In the genomic region with DNA sequence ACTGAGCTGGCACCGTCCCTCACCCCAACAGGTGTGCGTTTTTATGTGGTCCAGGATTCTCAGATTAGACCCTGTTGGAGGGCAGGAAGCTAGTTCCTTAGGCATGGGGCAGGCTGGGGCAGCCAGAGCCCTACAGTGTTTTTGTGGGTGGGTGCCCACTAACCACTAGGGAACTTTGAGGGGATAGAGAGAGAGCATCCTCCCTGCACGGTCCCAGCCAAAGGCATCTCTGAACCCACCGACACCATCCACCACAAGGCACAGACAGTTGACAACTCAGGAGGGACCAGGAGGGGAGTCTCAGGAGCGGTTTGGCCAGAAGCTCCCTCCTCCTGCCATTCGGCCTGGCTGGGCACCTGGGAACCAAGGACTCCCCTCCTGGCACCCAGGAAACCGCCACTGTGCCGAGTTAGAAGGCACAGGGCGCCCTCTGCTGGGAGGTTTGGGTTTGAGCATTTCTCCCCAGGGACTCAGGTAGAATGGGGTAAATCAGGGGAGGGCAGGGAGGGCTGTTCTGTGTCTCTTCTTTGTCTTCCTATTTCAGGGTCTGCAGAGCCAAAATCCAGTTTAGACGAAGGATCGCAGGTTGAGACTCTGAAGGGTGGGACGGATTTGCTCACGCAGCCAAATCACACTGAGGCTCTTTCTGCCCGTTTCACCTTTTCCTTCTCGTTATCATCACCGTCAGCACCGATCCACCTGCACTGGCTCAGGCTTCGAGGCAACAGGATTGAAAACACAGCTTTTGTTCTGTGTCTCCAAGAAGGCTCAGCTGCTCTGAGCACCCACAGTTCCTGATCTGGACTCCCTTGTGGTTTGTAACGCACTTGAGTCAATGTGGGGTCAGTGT, we compare ENCODE assay signal across 8 cellular contexts.
DNase-seq lines count a peak whose midpoint lies in the region; ATAC-seq and TF ChIP-seq lines count a peak whose summit lies in the region.

No MANE protein-coding gene starts in this region.

- H3K4me1 Mint-ChIP-seq in CD8-positive, alpha-beta T cell (ENCODE audit: low read depth): no peaks in the 10 kb centered on the region
- H3K4me1 Mint-ChIP-seq in activated naive CD8-positive, alpha-beta T cell treated with anti-CD3 and anti-CD28 coated beads, Interleukin-2, amount 50 U/mL, for 24 hours: no peaks in the 10 kb centered on the region

- H3K4me3 ChIP-seq in CD8-positive, alpha-beta T cell (ENCODE audit: low read depth, low read length): no peak overlapping the region
- no peak overlapping the region for H3K4me3 ChIP-seq in HL-60 (replicated peaks; ENCODE audit: insufficient read depth, low read length)

- no peaks in the 10 kb centered on the region for H3K36me3 ChIP-seq in CD8-positive, alpha-beta T cell (ENCODE audit: insufficient read depth, low read length)

- H3K36me3 Mint-ChIP-seq in CD8-positive, alpha-beta T cell: no peaks in the 10 kb centered on the region
- H3K36me3 Mint-ChIP-seq in activated naive CD8-positive, alpha-beta T cell treated with anti-CD3 and anti-CD28 coated beads, Interleukin-2, amount 50 U/mL, for 24 hours (ENCODE audit: low read depth): no peaks in the 10 kb centered on the region

- ATAC-seq in CD8-positive, alpha-beta T cell: no peak
- peak; percentile 68 for ATAC-seq in activated naive CD8-positive, alpha-beta T cell treated with anti-CD3 and anti-CD28 coated beads, Interleukin-2, amount 50 U/mL, for 24 hours
- no peak for ATAC-seq in HG02798 (IDR thresholded peaks at IDR 0.05; ENCODE audit: poor library complexity, unreplicated experiment)

- intact Hi-C loops in CD8-positive, alpha-beta T cell (cut with DNase I, micrococcal nuclease): loop anchor here in 1 of 2 experiments (1.0 to 2.0 kb wide), 2 partner anchors 73 to 200 kb away; no protein-coding TSS in a partner anchor

- TF ChIP-seq CTCF in CD8-positive, alpha-beta T cell (IDR thresholded peaks at IDR 0.05): peak; percentile 37
- TF ChIP-seq CTCF in HL-60 (IDR thresholded peaks at IDR 0.05; ENCODE audit: insufficient read depth, low read length): peak; percentile 64

- POLR2A ChIA-PET in CD8-positive, alpha-beta T cell (lab: Charles Lee): no interaction called here

- CTCF ChIA-PET in CD8-positive, alpha-beta T cell (lab: Charles Lee): interaction anchor here (0.7 to 3.1 kb wide), 13 partner anchors 10 to 201 kb away, joined by 3 to 19 read pairs (median 4); no protein-coding TSS in a partner anchor

- H3K27ac Mint-ChIP-seq in CD8-positive, alpha-beta T cell: no peak overlapping the region
- no peak overlapping the region for H3K27ac Mint-ChIP-seq in activated naive CD8-positive, alpha-beta T cell treated with anti-CD3 and anti-CD28 coated beads, Interleukin-2, amount 50 U/mL, for 24 hours

- H3K9me3 ChIP-seq in CD8-positive, alpha-beta T cell (ENCODE audit: low read length): no peaks in the 10 kb centered on the region

- H3K4me3 Mint-ChIP-seq in CD8-positive, alpha-beta T cell: no peak overlapping the region
- no peak overlapping the region for H3K4me3 Mint-ChIP-seq in activated naive CD8-positive, alpha-beta T cell treated with anti-CD3 and anti-CD28 coated beads, Interleukin-2, amount 50 U/mL, for 24 hours

- peak in 6 of 7 experiments; percentile 9 to 65 (median 49) for DNase-seq in CD8-positive, alpha-beta T cell
- DNase-seq in HL-60 (ENCODE audit: low read depth in 1 of 2, low spot score in 1 of 2): peak in 1 of 2 experiments; percentile 40
- DNase-seq in SKM-1 treated with dmso at 0.1 percent for 144 hours (lab: John Stamatoyannopoulos, UW; ENCODE audit: unreplicated experiment): peak; percentile 42
- DNase-seq in activated naive CD8-positive, alpha-beta T cell treated with anti-CD3 and anti-CD28 coated beads, Interleukin-2, amount 50 U/mL, for 24 hours: peak; percentile 73
- DNase-seq in iPS-NIHi11 (ENCODE audit: low spot score): peak; percentile 87
- peak; percentile 20 to 55 for DNase-seq in stimulated activated CD4-positive, alpha-beta T cell treated with anti-CD3 and anti-CD28 coated beads, Interleukin-4, amount 100 ng/mL, for 4 hours
- DNase-seq in cerebellar nuclear complex (lab: John Stamatoyannopoulos, UW): no peak

- H3K4me1 ChIP-seq in CD8-positive, alpha-beta T cell (ENCODE audit: insufficient read depth, low read length): no peaks in the 10 kb centered on the region

- H3K27me3 ChIP-seq in CD8-positive, alpha-beta T cell (ENCODE audit: insufficient read depth, low read length): no peaks in the 10 kb centered on the region
- H3K27me3 ChIP-seq in HL-60 (ENCODE audit: insufficient read depth, poor library complexity, severe bottlenecking): no peaks in the 10 kb centered on the region

- no peak overlapping the region for H3K27ac ChIP-seq in CD8-positive, alpha-beta T cell (ENCODE audit: low read depth, low read length)
- H3K27ac ChIP-seq in HL-60 (replicated peaks): no peak overlapping the region

- peaks cover 20% of the 10 kb centered on the region for H3K27me3 Mint-ChIP-seq in CD8-positive, alpha-beta T cell (ENCODE audit: low read depth)
- peaks cover 5% of the 10 kb centered on the region for H3K27me3 Mint-ChIP-seq in activated naive CD8-positive, alpha-beta T cell treated with anti-CD3 and anti-CD28 coated beads, Interleukin-2, amount 50 U/mL, for 24 hours

- no peaks in the 10 kb centered on the region for H3K9me3 Mint-ChIP-seq in CD8-positive, alpha-beta T cell
- H3K9me3 Mint-ChIP-seq in activated naive CD8-positive, alpha-beta T cell treated with anti-CD3 and anti-CD28 coated beads, Interleukin-2, amount 50 U/mL, for 24 hours: no peaks in the 10 kb centered on the region

Comparison
In these comparisons a context has a peak if more than half of its experiments do, and no peak if none do; other contexts are left out.
1. DNase-seq: peak in CD8-positive, alpha-beta T cell (6 of 7), SKM-1 treated with dmso at 0.1 percent for 144 hours (single experiment), activated naive CD8-positive, alpha-beta T cell treated with anti-CD3 and anti-CD28 coated beads, Interleukin-2, amount 50 U/mL, for 24 hours (single experiment), iPS-NIHi11 (single experiment) and stimulated activated CD4-positive, alpha-beta T cell treated with anti-CD3 and anti-CD28 coated beads, Interleukin-4, amount 100 ng/mL, for 4 hours (2 of 2); none in cerebellar nuclear complex (0 of 2).